Comparison of ENCODE assay signal across 10 cellular contexts in genomic region chr7:149716007-149716931, GRCh38. TPM values are rescaled to one million over a fixed set of nuclear protein-coding genes. Genes with fewer than 3 reads are reported as not detected.
A peak's percentile ranks its signal among the peaks of the same experiment; 100 is the strongest.
DNase-seq lines count a peak whose midpoint lies in the region; ATAC-seq, FAIRE-seq and TF ChIP-seq lines count a peak whose summit lies in the region.
"Had no signal": no experiment of that assay in that cellular context is flagged by ENCODE, and none has a peak within 500 bp of the region (broad histone marks: within the 10 kb centered on the region; RNA-seq: fewer than 3 reads in every experiment).

No MANE protein-coding gene starts in this region.

- TF ChIP-seq CTCF in NB4 (IDR thresholded peaks at IDR 0.05; ENCODE audit: low read depth, low read length) (no peak), dorsolateral prefrontal cortex (IDR thresholded peaks at IDR 0.05 in 54 of 56, conservative IDR thresholded peaks at IDR 0.05 in 2 of 56; ENCODE audit: low read depth in 1 of 56, partially characterized antibody in 56 of 56) (no peak), neural crest cell (conservative IDR thresholded peaks at IDR 0.05) (no peak)

- ATAC-seq in HG02642 (IDR thresholded peaks at IDR 0.05; ENCODE audit: poor library complexity, unreplicated experiment) (no peak), HG03135 (IDR thresholded peaks at IDR 0.05; ENCODE audit: unreplicated experiment) (no peak)

- no peak for DNase-seq in CD4-positive, alpha-beta memory T cell
- DNase-seq in NB4 (ENCODE audit: low read depth) (no peak), dorsolateral prefrontal cortex (no peak), neural crest cell (ENCODE audit: low read depth, low spot score) (no peak), RCC 7860 (ENCODE audit: low spot score) (no peak), DMS79 treated with DMSO at 0.1 percent for 48 hours (lab: John Stamatoyannopoulos, UW) (no peak)
- DNase-seq: body of pancreas, NCI-H2081 had no signal

- peak overlapping the region; percentile 94 to 99 (median 96) for H3K27ac Mint-ChIP-seq in CD4-positive, alpha-beta memory T cell
- H3K27ac Mint-ChIP-seq in neural crest cell (ENCODE audit: unreplicated experiment): no peak overlapping the region

- CTCF ChIA-PET in CD4-positive, alpha-beta memory T cell (lab: Charles Lee; ENCODE audit: partially characterized antibody): interaction anchor here (1.1 kb wide), 1 partner anchor 26 kb away, joined by 4 read pairs; no protein-coding TSS in a partner anchor

- TF ChIP-seq POLR2A in NB4 (IDR thresholded peaks at IDR 0.05; ENCODE audit: extremely low read depth, insufficient read length): no peak

- peaks cover 0 to 9% (median 5%) of the 10 kb centered on the region in 8 donors for H3K9me3 Mint-ChIP-seq in CD4-positive, alpha-beta memory T cell
- peaks cover 10% of the 10 kb centered on the region for H3K9me3 Mint-ChIP-seq in neural crest cell

- peaks cover 13 to 29% of the 10 kb centered on the region in 2 donors for H3K36me3 Mint-ChIP-seq in CD4-positive, alpha-beta memory T cell
- H3K36me3 Mint-ChIP-seq in neural crest cell (ENCODE audit: low read depth): peaks cover 8% of the 10 kb centered on the region

- peak overlapping the region; percentile 62 for H3K27ac ChIP-seq in CD4-positive, alpha-beta memory T cell (ENCODE audit: low read depth, low read length)
- H3K27ac ChIP-seq in dorsolateral prefrontal cortex: peak overlapping the region in 42 of 59 donors; percentile 8 to 94 (median 80)

- peak overlapping the region; percentile 33 to 94 (median 87) for H3K4me3 Mint-ChIP-seq in CD4-positive, alpha-beta memory T cell
- H3K4me3 Mint-ChIP-seq in neural crest cell: peak overlapping the region; percentile 92

- POLR2A ChIA-PET in CD4-positive, alpha-beta memory T cell (lab: Charles Lee; ENCODE audit: partially characterized antibody): interaction anchor here (1.2 to 1.5 kb wide), 2 partner anchors 149 to 1511 kb away, joined by 3 to 4 read pairs; no protein-coding TSS in a partner anchor

- no peak for FAIRE-seq in RCC 7860 (lab: Jason Lieb, UNC)

- peaks cover 3% of the 10 kb centered on the region for H3K36me3 ChIP-seq in CD4-positive, alpha-beta memory T cell (ENCODE audit: insufficient read depth, low read length)

- peaks cover 16 to 31% (median 18%) of the 10 kb centered on the region in 4 donors for H3K4me1 Mint-ChIP-seq in CD4-positive, alpha-beta memory T cell
- peaks cover 38% of the 10 kb centered on the region for H3K4me1 Mint-ChIP-seq in neural crest cell

- no peaks in the 10 kb centered on the region for H3K27me3 Mint-ChIP-seq in CD4-positive, alpha-beta memory T cell
- no peaks in the 10 kb centered on the region for H3K27me3 Mint-ChIP-seq in neural crest cell (ENCODE audit: low read depth)

- no peaks in the 10 kb centered on the region for H3K9me3 ChIP-seq in CD4-positive, alpha-beta memory T cell (ENCODE audit: control insufficient read depth in 1 of 2, low read length in 2 of 2)

- intact Hi-C loops in CD4-positive, alpha-beta memory T cell (cut with micrococcal nuclease): no loop called here
- intact Hi-C loops in dorsolateral prefrontal cortex (cut with DNase I): no loop called here

- peaks cover 23% of the 10 kb centered on the region for H3K4me1 ChIP-seq in CD4-positive, alpha-beta memory T cell (ENCODE audit: insufficient read depth, low read length)

- H3K27me3 ChIP-seq in CD4-positive, alpha-beta memory T cell (ENCODE audit: insufficient read depth, low read length): no peaks in the 10 kb centered on the region
- H3K27me3 ChIP-seq in dorsolateral prefrontal cortex: no peaks in the 10 kb centered on the region
- H3K27me3 ChIP-seq: body of pancreas had no signal

- H3K4me3 ChIP-seq in CD4-positive, alpha-beta memory T cell (ENCODE audit: low read length in 2 of 2): no peak overlapping the region
- H3K4me3 ChIP-seq in NB4 (ENCODE audit: low read depth, low read length) (peak overlapping the region; percentile 59), dorsolateral prefrontal cortex (peak overlapping the region in 51 of 59 donors; percentile 14 to 96 (median 81))
- H3K4me3 ChIP-seq: body of pancreas had no signal

RNA-seq across cellular contexts. Expression of gene ZNF467, which starts 57.1 kb away (rescaled TPM):
- 1 to 10 TPM; 2.3 to 2.7 TPM for total RNA-seq in CD4-positive, alpha-beta memory T cell
- 1 to 10 TPM; 1.2 to 3.9 TPM for polyA plus RNA-seq in CD4-positive, alpha-beta memory T cell
- total RNA-seq in dorsolateral prefrontal cortex: 10 to 100 TPM in 4 of 120 experiments, 1 to 10 TPM in 116; 3.5 to 20.9 (median 6.4) TPM
- 1.9 and 2.3 TPM in 2 replicates for total RNA-seq in neural crest cell

Comparison
In these comparisons a context has a peak if more than half of its experiments do, and no peak if none do; other contexts are left out.
1. H3K4me3 ChIP-seq: peak in NB4 (single experiment) and dorsolateral prefrontal cortex (51 of 59); none in CD4-positive, alpha-beta memory T cell (0 of 2).